Comparison of ENCODE assay signal across 1 cellular context in the genomic region with DNA sequence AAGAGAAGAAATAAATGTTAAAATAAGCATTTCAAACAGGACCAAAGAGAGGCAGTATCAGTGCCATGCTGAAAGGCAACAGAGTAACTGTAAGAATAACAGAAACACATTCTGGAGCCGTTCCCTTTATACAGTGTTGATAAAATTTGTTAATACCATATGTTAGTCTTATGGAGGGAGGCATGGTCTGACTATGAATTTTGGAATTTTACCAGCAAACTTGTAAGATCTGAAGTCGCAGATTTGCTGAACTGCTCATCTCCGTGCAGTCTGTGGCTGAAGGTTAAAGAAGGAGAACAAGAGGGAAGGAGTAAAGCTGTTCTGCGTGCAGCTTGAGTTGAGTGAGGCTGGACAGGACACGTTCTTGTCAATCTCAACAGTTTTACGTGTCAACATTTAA.
TF ChIP-seq lines count a peak whose summit lies in the region.

No MANE protein-coding gene starts in this region.

TF ChIP-seq in WTC11, 78 proteins besides CTCF, POLR2A, EP300 and RAD21 (continued from another document):
- TF ChIP-seq, protein P1, sequence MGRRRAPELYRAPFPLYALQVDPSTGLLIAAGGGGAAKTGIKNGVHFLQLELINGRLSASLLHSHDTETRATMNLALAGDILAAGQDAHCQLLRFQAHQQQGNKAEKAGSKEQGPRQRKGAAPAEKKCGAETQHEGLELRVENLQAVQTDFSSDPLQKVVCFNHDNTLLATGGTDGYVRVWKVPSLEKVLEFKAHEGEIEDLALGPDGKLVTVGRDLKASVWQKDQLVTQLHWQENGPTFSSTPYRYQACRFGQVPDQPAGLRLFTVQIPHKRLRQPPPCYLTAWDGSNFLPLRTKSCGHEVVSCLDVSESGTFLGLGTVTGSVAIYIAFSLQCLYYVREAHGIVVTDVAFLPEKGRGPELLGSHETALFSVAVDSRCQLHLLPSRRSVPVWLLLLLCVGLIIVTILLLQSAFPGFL (CRISPR knock-in tag; IDR thresholded peaks at IDR 0.05; ENCODE audit: borderline replicate concordance), result no peak
- TF ChIP-seq NR2C2 (CRISPR knock-in tag; IDR thresholded peaks at IDR 0.05), result no peak
